26 cellular contexts compared by ENCODE assay signal in genomic region chr5:76329346-76329745, GRCh38.
"Had no signal": no experiment of that assay in that cellular context is flagged by ENCODE, and none has a peak within 500 bp of the region (broad histone marks: within the 10 kb centered on the region; RNA-seq: fewer than 3 reads in every experiment).

No MANE protein-coding gene starts in this region.

- H3K4me3 Mint-ChIP-seq: activated CD8-positive, alpha-beta T cell treated with anti-CD3 and anti-CD28 coated beads, Interleukin-2, amount 10 ng/mL, durations not matched to agents 7 days and 5 days; activated naive CD8-positive, alpha-beta T cell; WTC11 had no signal

- H3K36me3 ChIP-seq: esophagus squamous epithelium, heart right ventricle, left lung, lower lobe of right lung, ovary, right lobe of liver, stomach, thyroid gland, upper lobe of left lung, vagina had no signal

- DNase-seq: activated CD4-positive, alpha-beta T cell treated with anti-CD3 and anti-CD28 coated beads for 1 hour; activated CD8-positive, alpha-beta T cell treated with anti-CD3 and anti-CD28 coated beads, Interleukin-2, amount 10 ng/mL, durations not matched to agents 7 days and 5 days; activated effector memory CD4-positive, alpha-beta T cell treated with Interleukin-2 at 50 U/mL for 16 hours; activated naive CD4-positive, alpha-beta T cell treated with Interleukin-2 at 50 U/mL for 16 hours; anterior cingulate cortex; dermis blood vessel endothelial cell; effector CD4-positive, alpha-beta T cell; esophagus squamous epithelium; foreskin melanocyte; heart right ventricle; kidney glomerular epithelial cell; left lung; lower lobe of right lung; mesenchymal stem cell; ovary; right lobe of liver; stimulated activated CD4-positive, alpha-beta T cell treated with anti-CD3 and anti-CD28 coated beads, Interleukin-4, amount 100 ng/mL, for 1 hour; stomach; T1000; thyroid gland; upper lobe of left lung had no signal

- H3K36me3 Mint-ChIP-seq: activated naive CD8-positive, alpha-beta T cell; WTC11 had no signal

- ATAC-seq: activated CD8-positive, alpha-beta T cell treated with anti-CD3 and anti-CD28 coated beads, Interleukin-2, amount 10 ng/mL, durations not matched to agents 7 days and 5 days; heart right ventricle; left lung; lower lobe of right lung; right lobe of liver; WTC11 had no signal

- H3K27me3 ChIP-seq: esophagus squamous epithelium, heart right ventricle, left lung, ovary, right lobe of liver, stomach, thyroid gland, upper lobe of left lung, vagina had no signal

- H3K4me1 ChIP-seq: vagina had no signal

- H3K27ac Mint-ChIP-seq: activated naive CD8-positive, alpha-beta T cell; progenitor cell of endocrine pancreas; WTC11 had no signal

- H3K4me3 ChIP-seq: esophagus squamous epithelium, heart right ventricle, left lung, lower lobe of right lung, ovary, right lobe of liver, stomach, thyroid gland, upper lobe of left lung, vagina had no signal

- H3K27ac ChIP-seq: epithelial cell of prostate, esophagus squamous epithelium, heart right ventricle, left lung, lower lobe of right lung, ovary, right lobe of liver, stomach, thyroid gland, upper lobe of left lung, vagina had no signal

- H3K27me3 Mint-ChIP-seq: activated naive CD8-positive, alpha-beta T cell; progenitor cell of endocrine pancreas had no signal
